ENCODE assay signal across 14 cellular contexts in genomic region chr10:12077580-12078180, GRCh38. TPM values are rescaled to one million over a fixed set of nuclear protein-coding genes. Genes with fewer than 3 reads are reported as not detected.
A peak's percentile ranks its signal among the peaks of the same experiment; 100 is the strongest.
DNase-seq lines count a peak whose midpoint lies in the region; ATAC-seq and TF ChIP-seq lines count a peak whose summit lies in the region.
"Had no signal": no experiment of that assay in that cellular context is flagged by ENCODE, and none has a peak within 500 bp of the region (broad histone marks: within the 10 kb centered on the region; RNA-seq: fewer than 3 reads in every experiment).

No MANE protein-coding gene starts in this region.

- intact Hi-C loops in breast epithelium (cut with DNase I; ENCODE audit: low total_unique reads), result no loop called here

- H3K27me3 ChIP-seq in breast epithelium (no peaks in the 10 kb centered on the region), tibial nerve (no peaks in the 10 kb centered on the region)
- H3K27me3 ChIP-seq: foreskin keratinocyte had no signal

- H3K4me1 ChIP-seq in breast epithelium (no peaks in the 10 kb centered on the region), tibial nerve (peaks cover 0 to 8% (median 0%) of the 10 kb centered on the region in 4 donors)
- H3K4me1 ChIP-seq: prostate gland had no signal

- TF ChIP-seq CTCF in GM20000 (IDR thresholded peaks at IDR 0.05; ENCODE audit: extremely low read depth, missing control alignments), result no peak
- no peak for TF ChIP-seq CTCF in breast epithelium (IDR thresholded peaks at IDR 0.05)
- TF ChIP-seq CTCF in tibial nerve (IDR thresholded peaks at IDR 0.05), result no peak

- DNase-seq in GDM1 (lab: John Stamatoyannopoulos, UW) (peak; percentile 33), GM20000 (ENCODE audit: low spot score) (peak; percentile 24), RPMI8226 (peak; percentile 57), medulla oblongata (ENCODE audit: extremely low spot score) (peak; percentile 53), breast epithelium (ENCODE audit: low spot score in 2 of 2) (no peak), cerebellar cortex (ENCODE audit: low spot score) (no peak), tibial nerve (ENCODE audit: low spot score in 2 of 2) (no peak)
- DNase-seq: activated CD4-positive, alpha-beta T cell treated with anti-CD3 and anti-CD28 coated beads for 36 hours; foreskin keratinocyte; immature natural killer cell; stimulated activated CD4-positive, alpha-beta T cell treated with anti-CD3 and anti-CD28 coated beads, Interleukin-2, amount 100 ng/mL, for 24 hours had no signal

- TF ChIP-seq POLR2A in breast epithelium (IDR thresholded peaks at IDR 0.05), result no peak
- TF ChIP-seq POLR2A in tibial nerve (IDR thresholded peaks at IDR 0.05), result no peak

- 73 to 77% methylated on average over 9 of the region's 9 CpGs for WGBS in tibial nerve, 2 donors

- H3K36me3 ChIP-seq in breast epithelium (no peaks in the 10 kb centered on the region), tibial nerve (peaks cover 0 to 42% (median 3%) of the 10 kb centered on the region in 3 donors)
- H3K36me3 ChIP-seq: prostate gland had no signal

- H3K9me3 ChIP-seq in breast epithelium (no peaks in the 10 kb centered on the region), tibial nerve (no peaks in the 10 kb centered on the region)
- H3K9me3 ChIP-seq: prostate gland had no signal

- no peak for TF ChIP-seq EP300 in tibial nerve (IDR thresholded peaks at IDR 0.05)

- H3K4me3 ChIP-seq in breast epithelium, result no peak overlapping the region
- H3K4me3 ChIP-seq in tibial nerve, result no peak overlapping the region
- H3K4me3 ChIP-seq: prostate gland had no signal

- H3K27ac ChIP-seq in breast epithelium (no peak overlapping the region), tibial nerve (no peak overlapping the region)
- H3K27ac ChIP-seq: foreskin keratinocyte, prostate gland had no signal

- no peak for ATAC-seq in GM21360 (IDR thresholded peaks at IDR 0.05; ENCODE audit: unreplicated experiment)
- ATAC-seq: activated CD4-positive, alpha-beta T cell treated with anti-CD3 and anti-CD28 coated beads for 36 hours; activated T-helper 17 cell treated with anti-CD3 and anti-CD28 coated beads, Interleukin-2, amount 50 U/mL, for 72 hours; foreskin keratinocyte had no signal

RNA-seq across cellular contexts. Expression of gene DHTKD1, which starts 8.9 kb away (rescaled TPM):
- total RNA-seq in breast epithelium (10 to 100 TPM; 22.3 to 35.7 (median 31.9) TPM), tibial nerve (10 to 100 TPM; 20.1 to 42.8 (median 29.1) TPM)

RNA-seq across cellular contexts. Expression of gene UPF2, which starts 35.1 kb away (rescaled TPM):
- 10 to 100 TPM; 22.4 to 32.9 (median 29.2) TPM for total RNA-seq in breast epithelium
- total RNA-seq in tibial nerve, result 10 to 100 TPM; 23.7 to 27.3 (median 24.7) TPM

RNA-seq across cellular contexts. Expression of gene SEC61A2, which starts 51.8 kb away (rescaled TPM):
- total RNA-seq in breast epithelium (10 to 100 TPM in 2 of 3 donors, 1 to 10 TPM in 1; 6.2 to 15.7 (median 10.2) TPM), tibial nerve (10 to 100 TPM in 3 of 4 donors, 1 to 10 TPM in 1; 9.0 to 12.7 (median 10.9) TPM)

Comparison
In these comparisons a context has a peak if more than half of its experiments do, and no peak if none do; other contexts are left out.
1. DNase-seq: peak in GDM1 (single experiment), GM20000 (single experiment), RPMI8226 (single experiment) and medulla oblongata (single experiment); none in breast epithelium (0 of 2), cerebellar cortex (single experiment) and tibial nerve (0 of 2).